In genomic region chr1:70008658-70009057, GRCh38 we compare ENCODE assay signal across 24 cellular contexts.
DNase-seq lines count a peak whose midpoint lies in the region; ATAC-seq, FAIRE-seq and TF ChIP-seq lines count a peak whose summit lies in the region.
"Had no signal": no experiment of that assay in that cellular context is flagged by ENCODE, and none has a peak within 500 bp of the region (broad histone marks: within the 10 kb centered on the region; RNA-seq: fewer than 3 reads in every experiment).

No MANE protein-coding gene starts in this region.

- H3K9me2 ChIP-seq in PC-3 (replicated peaks; ENCODE audit: low read length), result no peaks in the 10 kb centered on the region

- TF ChIP-seq CTCF in HFF-Myc (IDR thresholded peaks at IDR 0.05; ENCODE audit: low read depth, low read length, missing control alignments) (no peak), PC-3 (conservative IDR thresholded peaks at IDR 0.05; ENCODE audit: low read depth, low read length) (no peak), fibroblast of mammary gland (conservative IDR thresholded peaks at IDR 0.05; ENCODE audit: control insufficient read depth, insufficient read depth, low read depth, low read length) (no peak), smooth muscle cell (IDR thresholded peaks at IDR 0.05; ENCODE audit: borderline replicate concordance, insufficient read depth, poor library complexity, severe bottlenecking) (no peak)

- no peak overlapping the region for H3K9ac ChIP-seq in PC-3 (ENCODE audit: low read length)
- no peak overlapping the region for H3K9ac ChIP-seq in smooth muscle cell (ENCODE audit: low read depth)
- H3K9ac ChIP-seq: BLaER1 treated with 17β-estradiol and CSF1 and Interleukin-3, amounts not matched to agents 10 nM and 100 nM had no signal

- H4K20me1 ChIP-seq in PC-3 (ENCODE audit: low read length), result no peaks in the 10 kb centered on the region
- no peaks in the 10 kb centered on the region for H4K20me1 ChIP-seq in smooth muscle cell (ENCODE audit: low read depth)
- H4K20me1 ChIP-seq: BLaER1 treated with 17β-estradiol and CSF1 and Interleukin-3, amounts not matched to agents 10 nM and 100 nM had no signal

- H2AFZ ChIP-seq in PC-3 (ENCODE audit: low read length), result no peak overlapping the region
- no peak overlapping the region for H2AFZ ChIP-seq in smooth muscle cell (ENCODE audit: low read depth)

- H3K9me3 ChIP-seq in PC-3 (ENCODE audit: low read length), result no peaks in the 10 kb centered on the region
- H3K9me3 ChIP-seq in smooth muscle cell (replicated peaks; ENCODE audit: low read depth), result no peaks in the 10 kb centered on the region
- H3K9me3 ChIP-seq: A549; BLaER1 treated with 17β-estradiol and CSF1 and Interleukin-3, amounts not matched to agents 10 nM and 100 nM; HAP-1; MG63 had no signal

- DNase-seq in ELR (ENCODE audit: low read depth) (peak; percentile 34), HFF-Myc (ENCODE audit: extremely low read depth, low read depth) (peak; percentile 35), PC-3 (peak; percentile 13), fibroblast of mammary gland (ENCODE audit: low read depth) (peak; percentile 21), NCI-H345 treated with DMSO at 0.1 percent for 48 hours (lab: John Stamatoyannopoulos, UW; ENCODE audit: unreplicated experiment) (no peak), GM19239 (ENCODE audit: insufficient read length, low spot score) (no peak), AG20443 (ENCODE audit: low spot score) (no peak), smooth muscle cell (lab: John Stamatoyannopoulos, UW; ENCODE audit: unreplicated experiment) (no peak)
- DNase-seq: CD8-positive, alpha-beta memory T cell; DMS79; IMR-90; MG63; NCI-H1092 treated with DMSO at 0.1 percent for 48 hours; NCI-H146; NCI-H2029 treated with DMSO at 0.1 percent for 48 hours; NCI-H2171; NCI-H446 treated with DMSO at 0.1 percent for 48 hours; NCI-H748 treated with DMSO at 0.1 percent for 48 hours; OCI-M1; SIG-M5 had no signal

- POLR2A ChIA-PET in PC-3 (lab: Charles Lee; ENCODE audit: unreplicated experiment), result no interaction called here

- CTCF ChIA-PET in PC-3 (lab: Charles Lee), result no interaction called here

- H3K27ac ChIP-seq in PC-3 (ENCODE audit: low read length) (no peak overlapping the region), smooth muscle cell (ENCODE audit: low read depth) (no peak overlapping the region)
- H3K27ac ChIP-seq: A549; BLaER1 treated with 17β-estradiol and CSF1 and Interleukin-3, amounts not matched to agents 10 nM and 100 nM; RWPE1 had no signal

- H3K4me3 ChIP-seq in HFF-Myc (replicated peaks; ENCODE audit: low read depth, low read length) (no peak overlapping the region), PC-3 (ENCODE audit: low read length) (no peak overlapping the region), fibroblast of mammary gland (ENCODE audit: control insufficient read depth, low read depth, low read length) (no peak overlapping the region), smooth muscle cell (no peak overlapping the region)
- H3K4me3 ChIP-seq: A549; BLaER1 treated with 17β-estradiol and CSF1 and Interleukin-3, amounts not matched to agents 10 nM and 100 nM; HAP-1; MG63 had no signal

- no peaks in the 10 kb centered on the region for H3K4me1 ChIP-seq in PC-3 (ENCODE audit: insufficient read depth, low read length)
- H3K4me1 ChIP-seq in smooth muscle cell (ENCODE audit: low read depth), result no peaks in the 10 kb centered on the region
- H3K4me1 ChIP-seq: A549, HAP-1 had no signal

- 85% methylated on average over 2 of the region's 2 CpGs for WGBS in smooth muscle cell (ENCODE audit: low lambda C conversion rate)

- H3K27me3 ChIP-seq in PC-3 (ENCODE audit: low read length) (peaks cover 8% of the 10 kb centered on the region; the same call in 1 of the 2 replicates), smooth muscle cell (ENCODE audit: low read depth) (no peaks in the 10 kb centered on the region)
- H3K27me3 ChIP-seq: BLaER1 treated with 17β-estradiol and CSF1 and Interleukin-3, amounts not matched to agents 10 nM and 100 nM; MG63 had no signal

- H3K36me3 ChIP-seq in PC-3 (ENCODE audit: low read depth, low read length) (no peaks in the 10 kb centered on the region), smooth muscle cell (ENCODE audit: low read depth) (no peaks in the 10 kb centered on the region)
- H3K36me3 ChIP-seq: BLaER1 treated with 17β-estradiol and CSF1 and Interleukin-3, amounts not matched to agents 10 nM and 100 nM; HAP-1; MG63 had no signal

- BruUV-seq in PC-3 (replicated peaks; lab: Mats Ljungman, UMichigan), result no TSS peak

- H3K4me2 ChIP-seq in PC-3 (ENCODE audit: low read length) (no peak overlapping the region), smooth muscle cell (no peak overlapping the region)
- H3K4me2 ChIP-seq: A549; BLaER1 treated with 17β-estradiol and CSF1 and Interleukin-3, amounts not matched to agents 10 nM and 100 nM had no signal

- no peaks in the 10 kb centered on the region for H3F3A ChIP-seq in PC-3 (ENCODE audit: low read length, unreplicated experiment)
- no peaks in the 10 kb centered on the region for H3F3A ChIP-seq in smooth muscle cell (ENCODE audit: low read depth)

- H3K79me2 ChIP-seq in PC-3 (ENCODE audit: low read length) (no peaks in the 10 kb centered on the region), smooth muscle cell (ENCODE audit: low read depth) (no peaks in the 10 kb centered on the region)

- ATAC-seq in PC-3, result no peak
- ATAC-seq: A549 had no signal

- intact Hi-C loops in PC-3 (cut with micrococcal nuclease), result no loop called here

- no peak for FAIRE-seq in GM19239 (lab: Jason Lieb, UNC)
- FAIRE-seq: A549 had no signal

Comparison
In these comparisons a context has a peak if more than half of its experiments do, and no peak if none do; other contexts are left out.
1. DNase-seq: peak in ELR (single experiment), HFF-Myc (single experiment), PC-3 (single experiment) and fibroblast of mammary gland (single experiment); none in NCI-H345 treated with DMSO at 0.1 percent for 48 hours (single experiment), GM19239 (single experiment), AG20443 (single experiment) and smooth muscle cell (single experiment).